8 cellular contexts compared by ENCODE assay signal in genomic region chr3:50612234-50612972, GRCh38. TPM values are rescaled to one million over a fixed set of nuclear protein-coding genes. Genes with fewer than 3 reads are reported as not detected.
DNase-seq lines count a peak whose midpoint lies in the region; FAIRE-seq and TF ChIP-seq lines count a peak whose summit lies in the region.

No MANE protein-coding gene starts in this region.

- H3K27ac ChIP-seq in endothelial cell of umbilical vein (ENCODE audit: insufficient read depth, low read depth, low read length), result no peak overlapping the region

- H3K36me3 Mint-ChIP-seq in T-helper 1 cell treated with Interleukin-12 subunit alpha and Interleukin-12 subunit beta and Interleukin-4 antibody, amounts not matched to agents 30 μg/mL and 1 μg/mL, for 36 hours (ENCODE audit: low read depth), result peaks cover 61% of the 10 kb centered on the region
- no peaks in the 10 kb centered on the region for H3K36me3 Mint-ChIP-seq in progenitor cell of endocrine pancreas (ENCODE audit: insufficient read depth)

- CTCF ChIA-PET in endothelial cell of umbilical vein (lab: Charles Lee), result interaction anchor here (0.7 to 4.9 kb wide), 26 partner anchors 10 to 927 kb away, joined by 3 to 105 read pairs (median 4); partner anchors contain the start of genes C3orf18, CYB561D2, HEMK1 and NPRL2

- peak overlapping the region; percentile 13 for H3K9ac ChIP-seq in endothelial cell of umbilical vein (replicated peaks; ENCODE audit: extremely low read depth, insufficient read depth, low read length)

- TF ChIP-seq CTCF in endothelial cell of umbilical vein (IDR thresholded peaks at IDR 0.05; ENCODE audit: extremely low read depth in 1 of 2, insufficient read depth in 1 of 2, low read depth in 1 of 2, low read length in 2 of 2) (no peak), progenitor cell of endocrine pancreas (IDR thresholded peaks at IDR 0.05; ENCODE audit: unreplicated experiment) (no peak)

- H3K79me2 ChIP-seq in endothelial cell of umbilical vein (ENCODE audit: control insufficient read depth, insufficient read depth, low read length), result no peaks in the 10 kb centered on the region

- H3K9me3 Mint-ChIP-seq in T-helper 1 cell treated with Interleukin-12 subunit alpha and Interleukin-12 subunit beta and Interleukin-4 antibody, amounts not matched to agents 30 μg/mL and 1 μg/mL, for 36 hours, result no peaks in the 10 kb centered on the region
- H3K9me3 Mint-ChIP-seq in progenitor cell of endocrine pancreas (ENCODE audit: low read depth), result no peaks in the 10 kb centered on the region

- H4K20me1 ChIP-seq in endothelial cell of umbilical vein (replicated peaks; ENCODE audit: control insufficient read depth, extremely low read depth, insufficient read depth, low read length), result no peaks in the 10 kb centered on the region

- no peak for TF ChIP-seq POLR2A in endothelial cell of umbilical vein (IDR thresholded peaks at IDR 0.05; ENCODE audit: low read depth, low read length)

- intact Hi-C loops in endothelial cell of umbilical vein (cut with micrococcal nuclease), result loop anchor here (1.0 to 10.0 kb wide), 3 partner anchors 265 to 1062 kb away; partner anchors contain the start of genes DCAF1 and TEX264

- no peaks in the 10 kb centered on the region for H3K9me1 ChIP-seq in endothelial cell of umbilical vein (replicated peaks; ENCODE audit: control insufficient read depth, extremely low read depth, insufficient read depth, low read length)

- no TSS peak for BruUV-seq in endothelial cell of umbilical vein (replicated peaks; lab: Mats Ljungman, UMichigan)

- H2AFZ ChIP-seq in endothelial cell of umbilical vein (ENCODE audit: low read depth, low read length), result peak overlapping the region; percentile 93

- peaks cover 40% of the 10 kb centered on the region for H3K4me1 Mint-ChIP-seq in T-helper 1 cell treated with Interleukin-12 subunit alpha and Interleukin-12 subunit beta and Interleukin-4 antibody, amounts not matched to agents 30 μg/mL and 1 μg/mL, for 36 hours (ENCODE audit: low read depth)
- peaks cover 22% of the 10 kb centered on the region for H3K4me1 Mint-ChIP-seq in progenitor cell of endocrine pancreas (ENCODE audit: low read depth)

- peak overlapping the region; percentile 97 for H3K27ac Mint-ChIP-seq in T-helper 1 cell treated with Interleukin-12 subunit alpha and Interleukin-12 subunit beta and Interleukin-4 antibody, amounts not matched to agents 30 μg/mL and 1 μg/mL, for 36 hours
- peak overlapping the region; percentile 96 for H3K27ac Mint-ChIP-seq in progenitor cell of endocrine pancreas

- no peaks in the 10 kb centered on the region for H3K9me3 ChIP-seq in endothelial cell of umbilical vein (replicated peaks; ENCODE audit: control insufficient read depth, insufficient read depth, low read length)

- H3K27me3 Mint-ChIP-seq in T-helper 1 cell treated with Interleukin-12 subunit alpha and Interleukin-12 subunit beta and Interleukin-4 antibody, amounts not matched to agents 30 μg/mL and 1 μg/mL, for 36 hours (ENCODE audit: low read depth), result no peaks in the 10 kb centered on the region
- H3K27me3 Mint-ChIP-seq in progenitor cell of endocrine pancreas, result peaks cover 18% of the 10 kb centered on the region

- peaks cover 25% of the 10 kb centered on the region for H3K4me1 ChIP-seq in endothelial cell of umbilical vein (ENCODE audit: control insufficient read depth, extremely low read depth, insufficient read depth, low read length)

- FAIRE-seq in endothelial cell of umbilical vein (lab: Jason Lieb, UNC), result peak; percentile 53

- no peak for DNase-seq in T-helper 1 cell
- DNase-seq in OCI-M1 (lab: John Stamatoyannopoulos, UW), result peak; percentile 84
- no peak for DNase-seq in endothelial cell of umbilical vein (ENCODE audit: low read depth, low spot score)
- no peak for DNase-seq in progenitor cell of endocrine pancreas (ENCODE audit: low spot score, unreplicated experiment)
- DNase-seq in GDM1 (lab: John Stamatoyannopoulos, UW), result no peak
- DNase-seq in NCI-H2171 (lab: John Stamatoyannopoulos, UW), result no peak
- no peak for DNase-seq in NCI-H1092 treated with DMSO at 0.1 percent for 48 hours (lab: John Stamatoyannopoulos, UW)

- POLR2A ChIA-PET in endothelial cell of umbilical vein (lab: Charles Lee), result interaction anchor here (0.9 to 1.3 kb wide), 4 partner anchors 23 to 43 kb away, joined by 3 to 9 read pairs (median 4); partner anchors contain the start of gene HEMK1

- peak overlapping the region; percentile 78 for H3K4me2 ChIP-seq in endothelial cell of umbilical vein (ENCODE audit: insufficient read depth, low read length)

- H3K27me3 ChIP-seq in endothelial cell of umbilical vein (ENCODE audit: control insufficient read depth in 2 of 2, insufficient read depth in 2 of 2, low read length in 2 of 2), result no peaks in the 10 kb centered on the region

- dilution Hi-C loops in endothelial cell of umbilical vein (cut with MboI; ENCODE audit: extremely low pct_ligation_motif_present, low sequenced_read_pairs), result no loop called here

- peak overlapping the region; percentile 98 for H3K4me3 Mint-ChIP-seq in T-helper 1 cell treated with Interleukin-12 subunit alpha and Interleukin-12 subunit beta and Interleukin-4 antibody, amounts not matched to agents 30 μg/mL and 1 μg/mL, for 36 hours
- H3K4me3 Mint-ChIP-seq in progenitor cell of endocrine pancreas (ENCODE audit: low read depth), result peak overlapping the region; percentile 83

- H3K4me3 ChIP-seq in endothelial cell of umbilical vein (replicated peaks in 1 of 3; ENCODE audit: insufficient read depth in 1 of 3, low read depth in 1 of 3, low read length in 3 of 3), result peak overlapping the region; percentile 9 to 51 (median 36)

- peaks cover 0 to 6% of the 10 kb centered on the region in 2 experiments for H3K36me3 ChIP-seq in endothelial cell of umbilical vein (ENCODE audit: control insufficient read depth in 2 of 2, extremely low read depth in 1 of 2, insufficient read depth in 2 of 2, low read length in 2 of 2)

TF ChIP-seq in endothelial cell of umbilical vein, 7 proteins besides CTCF, POLR2A, EP300 and RAD21:
- TF ChIP-seq GATA2 (IDR thresholded peaks at IDR 0.05; ENCODE audit: insufficient read depth, insufficient read length, low read depth, low read length) (no peak), FOS (IDR thresholded peaks at IDR 0.05; ENCODE audit: borderline replicate concordance, insufficient read depth, low read length) (no peak), EZH2 (IDR thresholded peaks at IDR 0.05; ENCODE audit: borderline replicate concordance, low read depth, low read length, severe bottlenecking) (peak; percentile 31), MYC (IDR thresholded peaks at IDR 0.05; ENCODE audit: low read depth, low read length) (no peak), JUN (IDR thresholded peaks at IDR 0.05; ENCODE audit: borderline replicate concordance, insufficient read depth, insufficient read length, low read depth) (no peak), POLR2AphosphoS5 (IDR thresholded peaks at IDR 0.05; ENCODE audit: insufficient read depth, low read depth, low read length) (no peak)
- TF ChIP-seq, protein P1, sequence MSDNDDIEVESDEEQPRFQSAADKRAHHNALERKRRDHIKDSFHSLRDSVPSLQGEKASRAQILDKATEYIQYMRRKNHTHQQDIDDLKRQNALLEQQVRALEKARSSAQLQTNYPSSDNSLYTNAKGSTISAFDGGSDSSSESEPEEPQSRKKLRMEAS (IDR thresholded peaks at IDR 0.05; ENCODE audit: insufficient read depth, insufficient read length), result no peak

RNA-seq across cellular contexts. Expression of gene CISH, which starts 0.8 kb away (rescaled TPM):
- total RNA-seq in endothelial cell of umbilical vein, result 2.2 and 2.5 TPM in 2 replicates
- polyA plus RNA-seq in endothelial cell of umbilical vein, result 4.1 and 5.8 TPM in 2 replicates
- polyA plus RNA-seq in endothelial cell of umbilical vein (2011; cell fraction: cytosol; rRNA removed), result 2.4 and 2.9 TPM in 2 replicates
- polyA plus RNA-seq in endothelial cell of umbilical vein (2011; cell fraction: nucleus; rRNA removed), result 2.1 and 3.5 TPM in 2 replicates
- 1.6 and 2.1 TPM in 2 replicates for polyA plus RNA-seq in endothelial cell of umbilical vein (2012)
- 4.7 and 6.0 TPM in 2 replicates for polyA minus RNA-seq in endothelial cell of umbilical vein
- polyA minus RNA-seq in endothelial cell of umbilical vein (2011; cell fraction: cytosol; rRNA and poly(A)+ RNA removed), result 1.4 TPM
- 1.8 and 2.0 TPM in 2 replicates for polyA minus RNA-seq in endothelial cell of umbilical vein (2011; cell fraction: nucleus; rRNA and poly(A)+ RNA removed)
- 4.9 and 5.2 TPM in 2 replicates for total RNA-seq in progenitor cell of endocrine pancreas

RNA-seq across cellular contexts. Expression of gene MAPKAPK3, which starts 4.5 kb away (rescaled TPM):
- total RNA-seq in endothelial cell of umbilical vein, result 18.5 and 21.3 TPM in 2 replicates
- polyA plus RNA-seq in endothelial cell of umbilical vein, result 30.5 and 33.2 TPM in 2 replicates
- 23.6 and 24.2 TPM in 2 replicates for polyA plus RNA-seq in endothelial cell of umbilical vein (2011; cell fraction: cytosol; rRNA removed)
- polyA plus RNA-seq in endothelial cell of umbilical vein (2011; cell fraction: nucleus; rRNA removed), result 16.2 and 19.2 TPM in 2 replicates
- 19.3 and 22.6 TPM in 2 replicates for polyA plus RNA-seq in endothelial cell of umbilical vein (2012)
- 29.2 TPM in 2 replicates for polyA minus RNA-seq in endothelial cell of umbilical vein
- polyA minus RNA-seq in endothelial cell of umbilical vein (2011; cell fraction: cytosol; rRNA and poly(A)+ RNA removed), result 29.8 TPM
- 7.6 and 8.9 TPM in 2 replicates for polyA minus RNA-seq in endothelial cell of umbilical vein (2011; cell fraction: nucleus; rRNA and poly(A)+ RNA removed)
- total RNA-seq in progenitor cell of endocrine pancreas, result 40.8 and 42.6 TPM in 2 replicates

RNA-seq across cellular contexts. Expression of gene HEMK1, which starts 43.1 kb away (rescaled TPM):
- total RNA-seq in endothelial cell of umbilical vein (12.0 and 15.2 TPM in 2 replicates), progenitor cell of endocrine pancreas (23.0 and 23.7 TPM in 2 replicates)
- 14.2 and 15.9 TPM in 2 replicates for polyA plus RNA-seq in endothelial cell of umbilical vein
- 10.9 and 11.8 TPM in 2 replicates for polyA plus RNA-seq in endothelial cell of umbilical vein (2011; cell fraction: cytosol; rRNA removed)
- polyA plus RNA-seq in endothelial cell of umbilical vein (2011; cell fraction: nucleus; rRNA removed), result 43.3 and 45.6 TPM in 2 replicates
- polyA plus RNA-seq in endothelial cell of umbilical vein (2012), result 9.4 and 11.9 TPM in 2 replicates
- polyA minus RNA-seq in endothelial cell of umbilical vein, result 10.5 and 11.2 TPM in 2 replicates
- polyA minus RNA-seq in endothelial cell of umbilical vein (2011; cell fraction: cytosol; rRNA and poly(A)+ RNA removed), result 3.8 TPM
- polyA minus RNA-seq in endothelial cell of umbilical vein (2011; cell fraction: nucleus; rRNA and poly(A)+ RNA removed), result 10.7 and 14.8 TPM in 2 replicates

RNA-seq across cellular contexts. Expression of gene C3orf18, which starts 44.9 kb away (rescaled TPM):
- total RNA-seq in endothelial cell of umbilical vein (1.7 and 2.6 TPM in 2 replicates), progenitor cell of endocrine pancreas (12.0 and 12.5 TPM in 2 replicates)
- 2.7 and 2.9 TPM in 2 replicates for polyA plus RNA-seq in endothelial cell of umbilical vein
- polyA plus RNA-seq in endothelial cell of umbilical vein (2011; cell fraction: cytosol; rRNA removed), result 1.9 and 2.2 TPM in 2 replicates
- polyA plus RNA-seq in endothelial cell of umbilical vein (2011; cell fraction: nucleus; rRNA removed), result 4.2 and 5.2 TPM in 2 replicates
- polyA plus RNA-seq in endothelial cell of umbilical vein (2012), result 2.3 and 2.4 TPM in 2 replicates
- 2.2 and 2.3 TPM in 2 replicates for polyA minus RNA-seq in endothelial cell of umbilical vein
- polyA minus RNA-seq in endothelial cell of umbilical vein (2011; cell fraction: cytosol; rRNA and poly(A)+ RNA removed), result 0.92 TPM
- 0.77 and 1.5 TPM in 2 replicates for polyA minus RNA-seq in endothelial cell of umbilical vein (2011; cell fraction: nucleus; rRNA and poly(A)+ RNA removed)
